8 cellular contexts compared by ENCODE assay signal in the genomic region with DNA sequence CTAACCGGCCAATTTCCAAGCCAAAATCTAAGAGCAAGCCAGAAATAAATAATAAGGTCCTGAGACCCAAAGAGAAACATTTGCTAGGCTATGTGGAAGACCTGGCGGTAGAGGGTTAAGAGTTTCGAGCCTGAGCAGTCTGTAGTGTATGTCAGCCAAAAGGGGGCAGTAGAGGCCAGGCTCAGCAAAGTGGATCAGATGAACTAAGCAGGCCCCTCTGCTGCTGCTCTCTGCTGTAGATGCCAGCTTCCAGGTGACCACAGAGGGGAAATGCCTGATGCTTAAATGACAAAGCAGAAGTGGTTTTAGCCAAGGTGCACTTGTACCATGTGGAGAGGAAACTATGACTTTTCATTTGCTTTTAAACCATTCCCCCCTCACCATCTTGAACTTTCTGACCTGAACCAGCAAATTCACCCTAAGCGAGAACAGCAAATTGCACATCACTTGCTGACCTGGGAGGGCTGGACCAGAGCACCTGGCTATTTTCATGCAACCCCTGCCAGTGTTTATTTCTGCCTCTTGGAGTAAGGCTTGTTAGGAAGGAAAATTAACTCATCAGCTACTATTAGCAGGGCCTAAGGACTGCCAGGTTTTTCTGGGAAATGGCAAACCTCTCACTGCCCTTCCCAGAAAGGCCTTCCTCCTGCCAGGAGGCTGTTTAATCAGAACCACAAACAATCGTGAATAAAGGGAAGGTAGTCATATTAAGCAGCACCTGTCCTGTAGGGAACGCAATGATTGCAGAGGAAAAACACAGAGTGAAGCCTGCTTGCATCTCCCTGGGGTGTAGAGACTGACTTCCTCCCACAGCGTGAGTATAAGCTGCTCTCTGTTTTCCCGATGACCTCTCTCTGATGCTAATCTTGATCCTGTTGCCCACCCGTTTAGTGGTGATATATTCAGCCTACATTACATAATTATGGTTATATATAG.
DNase-seq lines count a peak whose midpoint lies in the region; ATAC-seq and TF ChIP-seq lines count a peak whose summit lies in the region.

No MANE protein-coding gene starts in this region.

- no peaks in the 10 kb centered on the region for H3K36me3 Mint-ChIP-seq in activated naive CD4-positive, alpha-beta T cell treated with anti-CD3 and anti-CD28 coated beads, Interleukin-2, amount 50 U/mL, for 72 hours
- H3K36me3 Mint-ChIP-seq in endodermal cell (ENCODE audit: low read depth): no peaks in the 10 kb centered on the region
- no peaks in the 10 kb centered on the region for H3K36me3 Mint-ChIP-seq in nephron (ENCODE audit: low read depth)

- no peak overlapping the region for H3K4me3 Mint-ChIP-seq in endodermal cell
- H3K4me3 Mint-ChIP-seq in nephron: no peak overlapping the region

- H3K9me2 ChIP-seq in OCI-LY1 (ENCODE audit: low read depth, low read length): no peaks in the 10 kb centered on the region

- H3K4me1 ChIP-seq in OCI-LY1 (ENCODE audit: insufficient read depth, low read length, severe bottlenecking): no peaks in the 10 kb centered on the region
- H3K4me1 ChIP-seq in endodermal cell (ENCODE audit: control insufficient read depth, insufficient read depth, low read length): no peaks in the 10 kb centered on the region

- peak; percentile 79 for TF ChIP-seq CTCF in OCI-LY1 (IDR thresholded peaks at IDR 0.05; ENCODE audit: low read length)
- peak; percentile 93 for TF ChIP-seq CTCF in endodermal cell (conservative IDR thresholded peaks at IDR 0.05)
- peak; percentile 55 to 64 (median 60) for TF ChIP-seq CTCF in nephron (IDR thresholded peaks at IDR 0.05; ENCODE audit: unreplicated experiment in 3 of 3)

- H3K27me3 ChIP-seq in OCI-LY1 (ENCODE audit: insufficient read depth, low read length) (no peaks in the 10 kb centered on the region), endodermal cell (ENCODE audit: control insufficient read depth, insufficient read depth, low read length, poor library complexity, severe bottlenecking) (peaks cover 21% of the 10 kb centered on the region)

- no peak overlapping the region for H2AFZ ChIP-seq in OCI-LY1 (ENCODE audit: low read length)

- H3K4me3 ChIP-seq in OCI-LY1 (ENCODE audit: low read depth, low read length, poor library complexity, severe bottlenecking): no peak overlapping the region
- no peak overlapping the region for H3K4me3 ChIP-seq in endodermal cell (ENCODE audit: low read length)

- H3K36me3 ChIP-seq in OCI-LY1 (ENCODE audit: insufficient read depth, low read length) (no peaks in the 10 kb centered on the region), endodermal cell (ENCODE audit: control insufficient read depth, insufficient read depth, low read length) (no peaks in the 10 kb centered on the region)

- no peak overlapping the region for H3K4me2 ChIP-seq in OCI-LY1 (ENCODE audit: low read length)

- H3K9ac ChIP-seq in OCI-LY1 (ENCODE audit: low read length) (no peak overlapping the region), endodermal cell (ENCODE audit: extremely low read depth, low read length, poor library complexity, severe bottlenecking) (no peak overlapping the region)

- 53 to 62% methylated on average over 3 to 8 of the region's 9 CpGs for WGBS in endodermal cell (ENCODE audit: insufficient coverage in 1 of 2, insufficient read length in 1 of 2), 2 experiments

- H3K27ac Mint-ChIP-seq in activated naive CD4-positive, alpha-beta T cell treated with anti-CD3 and anti-CD28 coated beads, Interleukin-2, amount 50 U/mL, for 72 hours: no peak overlapping the region
- no peak overlapping the region for H3K27ac Mint-ChIP-seq in endodermal cell
- no peak overlapping the region for H3K27ac Mint-ChIP-seq in nephron

- peaks cover 0 to 5% of the 10 kb centered on the region in 2 donors for H3K9me3 Mint-ChIP-seq in activated naive CD4-positive, alpha-beta T cell treated with anti-CD3 and anti-CD28 coated beads, Interleukin-2, amount 50 U/mL, for 72 hours
- H3K9me3 Mint-ChIP-seq in endodermal cell: no peaks in the 10 kb centered on the region
- H3K9me3 Mint-ChIP-seq in nephron: no peaks in the 10 kb centered on the region

- H3K4me1 Mint-ChIP-seq in endodermal cell: peaks cover 15% of the 10 kb centered on the region
- no peaks in the 10 kb centered on the region for H3K4me1 Mint-ChIP-seq in nephron

- no peaks in the 10 kb centered on the region for H3K79me2 ChIP-seq in OCI-LY1 (ENCODE audit: insufficient read depth, low read length)

- no peak overlapping the region for H3K27ac ChIP-seq in OCI-LY1 (ENCODE audit: low read depth, low read length, poor library complexity, severe bottlenecking)
- no peak overlapping the region for H3K27ac ChIP-seq in endodermal cell (ENCODE audit: low read depth, low read length)

- H3K27me3 Mint-ChIP-seq in endodermal cell (ENCODE audit: insufficient read depth) (peaks cover 15% of the 10 kb centered on the region), nephron (ENCODE audit: low read depth) (no peaks in the 10 kb centered on the region)

- no peaks in the 10 kb centered on the region for H3F3A ChIP-seq in OCI-LY1 (ENCODE audit: insufficient read depth, low read length)

- peak in 1 of 2 donors; percentile 28 for DNase-seq in activated naive CD4-positive, alpha-beta T cell treated with anti-CD3 and anti-CD28 coated beads, Interleukin-2, amount 50 U/mL, for 72 hours (ENCODE audit: low spot score in 2 of 2)
- DNase-seq in activated naive CD4-positive, alpha-beta T cell (lab: John Stamatoyannopoulos, UW): no peak
- DNase-seq in endodermal cell: peak; percentile 92
- DNase-seq in activated CD8-positive, alpha-beta memory T cell treated with anti-CD3 and anti-CD28 coated beads for 24 hours: no peak

- H3K9me3 ChIP-seq in OCI-LY1 (ENCODE audit: low read length): no peaks in the 10 kb centered on the region
- no peaks in the 10 kb centered on the region for H3K9me3 ChIP-seq in endodermal cell (ENCODE audit: control insufficient read depth, low read length)

- H4K20me1 ChIP-seq in OCI-LY1 (ENCODE audit: insufficient read depth, low read length): no peaks in the 10 kb centered on the region

- ATAC-seq in activated naive CD4-positive, alpha-beta T cell treated with anti-CD3 and anti-CD28 coated beads, Interleukin-2, amount 50 U/mL, for 72 hours: peak; percentile 34 to 56
- ATAC-seq in GM21447 (IDR thresholded peaks at IDR 0.05; ENCODE audit: unreplicated experiment): peak; percentile 94
- ATAC-seq in HG03558 (IDR thresholded peaks at IDR 0.05; ENCODE audit: extremely low read depth, unreplicated experiment): peak; percentile 95

Comparison
In these comparisons a context has a peak if more than half of its experiments do, and no peak if none do; other contexts are left out.
1. ATAC-seq: peak in every context shown above with its lines; median percentile 95 in HG03558; 94 in GM21447; 45 in activated naive CD4-positive, alpha-beta T cell treated with anti-CD3 and anti-CD28 coated beads, Interleukin-2, amount 50 U/mL, for 72 hours.